In genomic region chr2:241315183-241315878, GRCh38 we compare ENCODE assay signal across 8 cellular contexts. TPM values are rescaled to one million over a fixed set of nuclear protein-coding genes. Genes with fewer than 3 reads are reported as not detected.
DNase-seq lines count a peak whose midpoint lies in the region; ATAC-seq and TF ChIP-seq lines count a peak whose summit lies in the region.

Gene HDLBP, minus strand, starts transcription at chr2:241315672. Its CDS starts 48,803 bp downstream, at chr2:241266869.

- CTCF ChIA-PET in AG04450 (lab: Charles Lee), result interaction anchor here (1.0 to 1.1 kb wide), 3 partner anchors 13 to 47 kb away, joined by 3 read pairs; no protein-coding TSS in a partner anchor
- CTCF ChIA-PET in WTC11 (lab: Charles Lee), result interaction anchor here (0.9 to 1.6 kb wide), 4 partner anchors 38 to 401 kb away, joined by 3 to 4 read pairs (median 4); partner anchors contain the start of gene PASK

- H3K4me1 Mint-ChIP-seq in WTC11 (peaks cover 66% of the 10 kb centered on the region), immature natural killer cell (peaks cover 67 to 73% of the 10 kb centered on the region in 2 donors)

- H3K36me3 Mint-ChIP-seq in WTC11, result peaks cover 13% of the 10 kb centered on the region
- H3K36me3 Mint-ChIP-seq in immature natural killer cell, result peaks cover 0 to 4% (median 0%) of the 10 kb centered on the region in 3 donors

- TF ChIP-seq CTCF in AG04450 (IDR thresholded peaks at IDR 0.05; ENCODE audit: low read depth, low read length) (no peak), WTC11 (IDR thresholded peaks at IDR 0.05) (no peak), cardiac fibroblast (IDR thresholded peaks at IDR 0.05; ENCODE audit: low read depth, low read length) (no peak), spleen (IDR thresholded peaks at IDR 0.05 in 8 of 11, conservative IDR thresholded peaks at IDR 0.05 in 3 of 11) (peak in 7 of 11 experiments; percentile 7 to 54 (median 23))

- H3K27ac ChIP-seq in AG04450 (ENCODE audit: low read depth, low read length) (peak within 1 kb of the TSS; percentile 98), spleen (peak within 1 kb of the TSS; percentile 92 to 100 (median 98))

- intact Hi-C loops in spleen (cut with DNase I; ENCODE audit: low total_unique reads), result no loop called here

- ATAC-seq in GM18907 (IDR thresholded peaks at IDR 0.05; ENCODE audit: unreplicated experiment) (peak; percentile 73), HG03175 (IDR thresholded peaks at IDR 0.05; ENCODE audit: unreplicated experiment) (peak; percentile 71), WTC11 (peak; percentile 84)

- peaks cover 48 to 85% (median 78%) of the 10 kb centered on the region in 6 donors for H3K4me1 ChIP-seq in spleen

- H3K9me3 ChIP-seq in AG04450 (ENCODE audit: control insufficient read depth, insufficient read depth, low read length) (peaks cover 4% of the 10 kb centered on the region; the same call in 1 of the 2 replicates), spleen (no peaks in the 10 kb centered on the region)

- H3K36me3 ChIP-seq in spleen, result peaks cover 0 to 10% (median 0%) of the 10 kb centered on the region in 6 donors

- H3K27ac Mint-ChIP-seq in WTC11 (peak within 1 kb of the TSS; percentile 100), immature natural killer cell (peak within 1 kb of the TSS; percentile 96 to 100 (median 99))

- DNase-seq in AG04450 (ENCODE audit: low read depth, low spot score), result peak; percentile 99
- peak; percentile 97 for DNase-seq in NCI-H2227 treated with DMSO at 0.1 percent for 48 hours (lab: John Stamatoyannopoulos, UW)
- peak; percentile 99 for DNase-seq in WTC11 (ENCODE audit: low spot score)
- DNase-seq in cardiac fibroblast (ENCODE audit: low read depth in 2 of 2), result peak; percentile 99 to 100
- peak; percentile 100 for DNase-seq in immature natural killer cell
- peak; percentile 100 for DNase-seq in spleen

- H3K27me3 ChIP-seq in AG04450 (ENCODE audit: control insufficient read depth, insufficient read depth, low read length) (no peaks in the 10 kb centered on the region), spleen (replicated peaks in 1 of 7) (no peaks in the 10 kb centered on the region)

- H3K9me3 Mint-ChIP-seq in WTC11 (no peaks in the 10 kb centered on the region), immature natural killer cell (no peaks in the 10 kb centered on the region)

- POLR2A ChIA-PET in AG04450 (lab: Yijun Ruan, JAX) (interaction anchor here (0.5 to 2.0 kb wide), 21 partner anchors 9 to 420 kb away, joined by 3 to 20 read pairs (median 4); partner anchors contain the start of genes ATG4B, DTYMK, MTERF4 and THAP4), WTC11 (lab: Charles Lee) (interaction anchor here (0.5 to 1.3 kb wide), 8 partner anchors 12 to 495 kb away, joined by 3 to 6 read pairs (median 4); partner anchors contain the start of genes ING5 and KIF1A)

- peak within 1 kb of the TSS; percentile 99 for H3K4me3 Mint-ChIP-seq in WTC11
- H3K4me3 Mint-ChIP-seq in immature natural killer cell, result peak within 1 kb of the TSS; percentile 95 to 100 (median 98)

- H3K4me3 ChIP-seq in AG04450 (ENCODE audit: low read depth, low read length), result peak within 1 kb of the TSS; percentile 96
- peak within 1 kb of the TSS; percentile 91 to 94 for H3K4me3 ChIP-seq in cardiac fibroblast (replicated peaks in 1 of 2; ENCODE audit: low read depth in 2 of 2, low read length in 2 of 2)
- H3K4me3 ChIP-seq in spleen, result peak within 1 kb of the TSS; percentile 58 to 87 (median 82)

- TF ChIP-seq POLR2A in spleen (IDR thresholded peaks at IDR 0.05), result peak in 1 of 3 donors; percentile 13

- H3K27me3 Mint-ChIP-seq in WTC11 (ENCODE audit: low read depth) (no peaks in the 10 kb centered on the region), immature natural killer cell (ENCODE audit: low read depth in 3 of 3) (peaks cover 14 to 22% (median 15%) of the 10 kb centered on the region in 3 donors)

- WGBS in spleen, 5 donors, result 0 to 2% (median 1%) methylated on average over 48 to 64 of the region's 64 CpGs

TF ChIP-seq in WTC11, 78 proteins besides CTCF, POLR2A, EP300 and RAD21 (continues in another document):
- TF ChIP-seq NFATC4 (CRISPR knock-in tag; IDR thresholded peaks at IDR 0.05) (0 out of 2 replicates have a peak, but pooled peaks have one; percentile 42), MXD4 (CRISPR knock-in tag; IDR thresholded peaks at IDR 0.05; ENCODE audit: borderline replicate concordance) (no peak), JAZF1 (CRISPR knock-in tag; IDR thresholded peaks at IDR 0.05) (no peak), MAX (CRISPR knock-in tag; IDR thresholded peaks at IDR 0.05) (peak; percentile 81), FOXJ3 (CRISPR knock-in tag; IDR thresholded peaks at IDR 0.05; ENCODE audit: borderline replicate concordance) (no peak), USF2 (CRISPR knock-in tag; IDR thresholded peaks at IDR 0.05) (peak; percentile 98), HMGXB4 (CRISPR knock-in tag; IDR thresholded peaks at IDR 0.05) (peak; percentile 70), IRF1 (CRISPR knock-in tag; IDR thresholded peaks at IDR 0.05) (0 out of 2 replicates have a peak, but pooled peaks have one; percentile 35), ZNF416 (CRISPR knock-in tag; IDR thresholded peaks at IDR 0.05) (no peak), NFE2L1 (CRISPR knock-in tag; IDR thresholded peaks at IDR 0.05) (peak; percentile 76), PREB (CRISPR knock-in tag; IDR thresholded peaks at IDR 0.05; ENCODE audit: borderline replicate concordance) (no peak; the same call in 1 of the 2 replicates), FOXP4 (CRISPR knock-in tag; IDR thresholded peaks at IDR 0.05) (peak; percentile 54; the same call in 1 of the 2 replicates)

RNA-seq across cellular contexts. Expression of gene HDLBP, which starts in this region (rescaled TPM):
- 707 and 731 TPM in 2 replicates for polyA plus RNA-seq in AG04450 (2011; rRNA removed)
- 1,398 and 1,782 TPM in 2 replicates for polyA minus RNA-seq in AG04450 (2011; rRNA and poly(A)+ RNA removed)
- 330 to 368 TPM (median 346 TPM) in 3 replicates for total RNA-seq in WTC11 (2021)
- polyA plus RNA-seq in immature natural killer cell, result 10 to 100 TPM; 20.4 to 71.7 (median 31.5) TPM
- 100 to 1,000 TPM; 207 to 333 (median 268) TPM for total RNA-seq in spleen
- polyA plus RNA-seq in spleen, result 10 to 100 TPM; 46.1 to 63.3 (median 51.4) TPM

Comparison
In these comparisons a context has a peak if more than half of its experiments do, and no peak if none do; other contexts are left out.
1. Peak in every context shown above with its lines: DNase-seq, ATAC-seq, H3K4me3 ChIP-seq and H3K27ac ChIP-seq.
2. CTCF ChIP-seq: peak in spleen (7 of 11); none in AG04450 (single experiment), WTC11 (single experiment) and cardiac fibroblast (single experiment).